Comparison of ENCODE assay signal across 2 cellular contexts in genomic region chr16:54040480-54040879, GRCh38.
TF ChIP-seq lines count a peak whose summit lies in the region.

No MANE protein-coding gene starts in this region.

TF ChIP-seq in HepG2, 621 proteins besides CTCF, POLR2A, EP300 and RAD21 (continued from another document and continues in another):
- TF ChIP-seq, protein P1, sequence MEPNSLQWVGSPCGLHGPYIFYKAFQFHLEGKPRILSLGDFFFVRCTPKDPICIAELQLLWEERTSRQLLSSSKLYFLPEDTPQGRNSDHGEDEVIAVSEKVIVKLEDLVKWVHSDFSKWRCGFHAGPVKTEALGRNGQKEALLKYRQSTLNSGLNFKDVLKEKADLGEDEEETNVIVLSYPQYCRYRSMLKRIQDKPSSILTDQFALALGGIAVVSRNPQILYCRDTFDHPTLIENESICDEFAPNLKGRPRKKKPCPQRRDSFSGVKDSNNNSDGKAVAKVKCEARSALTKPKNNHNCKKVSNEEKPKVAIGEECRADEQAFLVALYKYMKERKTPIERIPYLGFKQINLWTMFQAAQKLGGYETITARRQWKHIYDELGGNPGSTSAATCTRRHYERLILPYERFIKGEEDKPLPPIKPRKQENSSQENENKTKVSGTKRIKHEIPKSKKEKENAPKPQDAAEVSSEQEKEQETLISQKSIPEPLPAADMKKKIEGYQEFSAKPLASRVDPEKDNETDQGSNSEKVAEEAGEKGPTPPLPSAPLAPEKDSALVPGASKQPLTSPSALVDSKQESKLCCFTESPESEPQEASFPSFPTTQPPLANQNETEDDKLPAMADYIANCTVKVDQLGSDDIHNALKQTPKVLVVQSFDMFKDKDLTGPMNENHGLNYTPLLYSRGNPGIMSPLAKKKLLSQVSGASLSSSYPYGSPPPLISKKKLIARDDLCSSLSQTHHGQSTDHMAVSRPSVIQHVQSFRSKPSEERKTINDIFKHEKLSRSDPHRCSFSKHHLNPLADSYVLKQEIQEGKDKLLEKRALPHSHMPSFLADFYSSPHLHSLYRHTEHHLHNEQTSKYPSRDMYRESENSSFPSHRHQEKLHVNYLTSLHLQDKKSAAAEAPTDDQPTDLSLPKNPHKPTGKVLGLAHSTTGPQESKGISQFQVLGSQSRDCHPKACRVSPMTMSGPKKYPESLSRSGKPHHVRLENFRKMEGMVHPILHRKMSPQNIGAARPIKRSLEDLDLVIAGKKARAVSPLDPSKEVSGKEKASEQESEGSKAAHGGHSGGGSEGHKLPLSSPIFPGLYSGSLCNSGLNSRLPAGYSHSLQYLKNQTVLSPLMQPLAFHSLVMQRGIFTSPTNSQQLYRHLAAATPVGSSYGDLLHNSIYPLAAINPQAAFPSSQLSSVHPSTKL (CRISPR knock-in tag; IDR thresholded peaks at IDR 0.05) = peak; percentile 90
- TF ChIP-seq STAG1 (CRISPR knock-in tag; IDR thresholded peaks at IDR 0.05) (peak; percentile 27; the same call in 1 of the 2 replicates), ZNF430 (CRISPR knock-in tag; IDR thresholded peaks at IDR 0.05) (no peak), ZNF660 (CRISPR knock-in tag; IDR thresholded peaks at IDR 0.05; ENCODE audit: borderline replicate concordance, low read depth) (no peak), NCOA1 (CRISPR knock-in tag; IDR thresholded peaks at IDR 0.05) (no peak), ZNF441 (CRISPR knock-in tag; IDR thresholded peaks at IDR 0.05; ENCODE audit: borderline replicate concordance) (peak; percentile 55; the same call in 1 of the 2 replicates), MED1 (CRISPR knock-in tag; IDR thresholded peaks at IDR 0.05) (peak; percentile 66), AGO2 (optimal IDR thresholded peaks at IDR 0.05; ENCODE audit: low read depth, low read length) (no peak), RCOR2 (CRISPR knock-in tag; IDR thresholded peaks at IDR 0.05) (peak; percentile 66; the same call in 1 of the 2 replicates), MAF1 (CRISPR knock-in tag; IDR thresholded peaks at IDR 0.05; ENCODE audit: borderline replicate concordance) (no peak), ZNF615 (CRISPR knock-in tag; IDR thresholded peaks at IDR 0.05; ENCODE audit: borderline replicate concordance) (no peak), KLF16 (CRISPR knock-in tag; IDR thresholded peaks at IDR 0.05) (no peak; a peak in 1 of 4 replicates), FOXA1 (IDR thresholded peaks at IDR 0.05) (no peak), FOXA1 (CRISPR knock-in tag; IDR thresholded peaks at IDR 0.05) (peak; percentile 64), MAFG (CRISPR knock-in tag; IDR thresholded peaks at IDR 0.05) (no peak), ZNF850 (CRISPR knock-in tag; conservative IDR thresholded peaks at IDR 0.05) (no peak), ZNF713 (CRISPR knock-in tag; IDR thresholded peaks at IDR 0.05) (no peak), ZNF558 (CRISPR knock-in tag; IDR thresholded peaks at IDR 0.05; ENCODE audit: borderline replicate concordance) (no peak), KLF6 (CRISPR knock-in tag; IDR thresholded peaks at IDR 0.05) (no peak), TERF1 (CRISPR knock-in tag; IDR thresholded peaks at IDR 0.05) (no peak), PRMT3 (CRISPR knock-in tag; IDR thresholded peaks at IDR 0.05; ENCODE audit: borderline replicate concordance, low read depth) (no peak), ARNT (IDR thresholded peaks at IDR 0.05) (no peak), TP53 (CRISPR knock-in tag; conservative IDR thresholded peaks at IDR 0.05) (no peak), ZNF205 (CRISPR knock-in tag; IDR thresholded peaks at IDR 0.05) (no peak; the same call in 1 of the 2 replicates), ZNF10 (CRISPR knock-in tag; IDR thresholded peaks at IDR 0.05; ENCODE audit: borderline replicate concordance, low read depth) (no peak), JUNB (CRISPR knock-in tag; IDR thresholded peaks at IDR 0.05; ENCODE audit: borderline replicate concordance) (no peak), CEBPZ (IDR thresholded peaks at IDR 0.05; ENCODE audit: low read length) (no peak), ZFP1 (CRISPR knock-in tag; IDR thresholded peaks at IDR 0.05) (peak; percentile 81; the same call in 1 of the 2 replicates), RFXAP (CRISPR knock-in tag; IDR thresholded peaks at IDR 0.05; ENCODE audit: borderline replicate concordance) (no peak), ZNF790 (CRISPR knock-in tag; IDR thresholded peaks at IDR 0.05; ENCODE audit: borderline replicate concordance) (no peak)

TF ChIP-seq in HEK293T, 16 proteins besides CTCF, POLR2A, EP300 and RAD21 (continued from another document):
- TF ChIP-seq PKNOX1 (IDR thresholded peaks at IDR 0.05) = no peak
- TF ChIP-seq SUZ12 (IDR thresholded peaks at IDR 0.05) = no peak
- TF ChIP-seq FOXA1 (IDR thresholded peaks at IDR 0.05) = no peak
- TF ChIP-seq HDGF (IDR thresholded peaks at IDR 0.05; ENCODE audit: borderline replicate concordance) = no peak
- no peak for TF ChIP-seq SP1 (IDR thresholded peaks at IDR 0.05)
- TF ChIP-seq FOXM1 (IDR thresholded peaks at IDR 0.05; ENCODE audit: borderline replicate concordance) = no peak
- no peak for TF ChIP-seq FOXK2 (IDR thresholded peaks at IDR 0.05)
- TF ChIP-seq LEF1 (IDR thresholded peaks at IDR 0.05; ENCODE audit: borderline replicate concordance) = no peak
- TF ChIP-seq NFRKB (IDR thresholded peaks at IDR 0.05) = no peak
- no peak for TF ChIP-seq L3MBTL2 (conservative IDR thresholded peaks at IDR 0.05)
- no peak for TF ChIP-seq TARDBP (IDR thresholded peaks at IDR 0.05)
- no peak for TF ChIP-seq ARNT (IDR thresholded peaks at IDR 0.05)
